In the genomic region with DNA sequence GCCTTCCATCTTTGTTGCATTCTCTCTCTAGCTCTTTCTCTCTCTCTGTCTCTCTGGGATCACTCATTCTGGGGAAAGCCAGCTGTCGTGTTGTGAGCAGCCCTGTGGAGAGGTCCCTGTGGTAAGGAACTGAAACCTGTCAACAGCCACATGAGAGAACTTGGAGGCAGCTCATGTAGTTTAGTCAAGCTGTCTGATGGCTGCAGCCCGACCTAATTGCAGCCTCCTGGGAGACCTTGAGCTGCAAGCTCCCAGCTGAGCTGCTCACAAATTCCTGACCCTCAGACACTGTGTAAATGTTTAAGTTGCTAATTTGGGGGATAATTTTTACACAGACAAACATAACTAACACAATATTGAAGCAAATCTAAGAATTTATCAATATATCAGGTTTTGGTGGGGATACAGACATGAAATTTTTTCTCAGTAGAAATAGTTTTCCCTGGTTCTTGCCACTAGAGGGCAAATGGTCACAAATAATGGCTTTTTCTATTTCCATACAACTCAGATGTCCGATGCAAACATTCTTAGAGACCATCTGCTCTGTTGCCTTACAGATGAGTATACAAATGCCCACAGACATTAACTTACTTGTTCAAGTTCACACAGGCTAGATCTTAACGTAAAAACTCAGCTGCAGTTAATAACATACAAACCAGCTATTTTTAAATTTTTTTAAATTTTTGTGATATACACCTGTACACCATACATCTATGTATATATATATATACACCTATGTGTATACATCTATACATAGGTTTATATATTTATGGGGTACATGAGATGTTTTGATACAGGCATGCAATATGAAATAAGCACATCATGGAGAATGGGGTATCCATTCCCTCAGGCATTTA, we compare ENCODE assay signal across 8 cellular contexts. TPM values are rescaled to one million over a fixed set of nuclear protein-coding genes. Genes with fewer than 3 reads are reported as not detected.
DNase-seq lines count a peak whose midpoint lies in the region; ATAC-seq and TF ChIP-seq lines count a peak whose summit lies in the region.

No MANE protein-coding gene starts in this region.

- no peaks in the 10 kb centered on the region for H3K27me3 ChIP-seq in DND-41 (ENCODE audit: insufficient read depth, low read length, poor library complexity)

- H3K27me3 Mint-ChIP-seq in activated B cell treated with CpG ODN at 0.5 μM for 24 hours = peaks cover 31% of the 10 kb centered on the region

- peaks cover 7% of the 10 kb centered on the region for H3K4me1 ChIP-seq in DND-41 (ENCODE audit: insufficient read depth, low read length)

- H2AFZ ChIP-seq in DND-41 (ENCODE audit: low read depth, low read length) = 0 out of 2 replicates have a peak overlapping the region, but pooled peaks have one; percentile 10

- no peak overlapping the region for H3K27ac Mint-ChIP-seq in activated B cell treated with CpG ODN at 0.5 μM for 24 hours

- no peaks in the 10 kb centered on the region for H3K79me2 ChIP-seq in DND-41 (ENCODE audit: insufficient read depth, low read length)

- peak; percentile 48 for DNase-seq in DND-41
- DNase-seq in NCI-H2196 (lab: John Stamatoyannopoulos, UW; ENCODE audit: unreplicated experiment) = peak; percentile 60
- DNase-seq in activated B cell treated with CpG ODN at 0.5 μM for 24 hours = no peak
- DNase-seq in glomerular endothelial cell (ENCODE audit: extremely low read depth, low read depth, low spot score) = peak; percentile 39
- DNase-seq in retinal pigment epithelial cell (ENCODE audit: low read depth) = no peak
- no peak for DNase-seq in mucosa of gallbladder (ENCODE audit: low spot score)

- no peaks in the 10 kb centered on the region for H3K9me3 Mint-ChIP-seq in activated B cell treated with CpG ODN at 0.5 μM for 24 hours

- no peak overlapping the region for H3K27ac ChIP-seq in DND-41 (ENCODE audit: low read length)

- intact Hi-C loops in activated B cell treated with CpG ODN at 0.5 μM for 24 hours (cut with micrococcal nuclease) = loop anchor here (1.0 to 10.0 kb wide), 6 partner anchors 388 to 1059 kb away; a partner anchor contains a TSS

- TF ChIP-seq CTCF in DND-41 (IDR thresholded peaks at IDR 0.05; ENCODE audit: borderline replicate concordance, extremely low read depth, low read length, poor library complexity, severe bottlenecking) (peak; percentile 71), activated B cell treated with CpG ODN at 0.5 μM for 24 hours (IDR thresholded peaks at IDR 0.05) (no peak), retinal pigment epithelial cell (conservative IDR thresholded peaks at IDR 0.05; ENCODE audit: low read depth, low read length) (peak; percentile 63)

- CTCF ChIA-PET in activated B cell treated with CpG ODN at 0.5 μM for 24 hours (lab: Charles Lee) = interaction anchor here (0.6 to 6.1 kb wide), 21 partner anchors 13 to 1061 kb away, joined by 3 to 121 read pairs (median 4); a partner anchor contains a TSS

- H3K36me3 ChIP-seq in DND-41 (ENCODE audit: insufficient read depth, low read length) = no peaks in the 10 kb centered on the region

- H3K9me3 ChIP-seq in DND-41 (ENCODE audit: insufficient read depth, low read length, severe bottlenecking) = no peaks in the 10 kb centered on the region

- H3K4me2 ChIP-seq in DND-41 (ENCODE audit: insufficient read depth, low read length) = no peak overlapping the region

- H3K4me3 Mint-ChIP-seq in activated B cell treated with CpG ODN at 0.5 μM for 24 hours = no peak overlapping the region

- POLR2A ChIA-PET in activated B cell treated with CpG ODN at 0.5 μM for 24 hours (lab: Charles Lee) = interaction anchor here (1.0 to 1.7 kb wide), 3 partner anchors 16 to 510 kb away, joined by 5 to 9 read pairs (median 5); a partner anchor contains a TSS

- no peak overlapping the region for H3K4me3 ChIP-seq in DND-41 (ENCODE audit: low read depth in 1 of 2, low read length in 2 of 2)
- H3K4me3 ChIP-seq in retinal pigment epithelial cell (ENCODE audit: low read length) = no peak overlapping the region

- peaks cover 6% of the 10 kb centered on the region for H3K4me1 Mint-ChIP-seq in activated B cell treated with CpG ODN at 0.5 μM for 24 hours

- H3K9ac ChIP-seq in DND-41 (ENCODE audit: low read depth, low read length) = no peak overlapping the region

- ATAC-seq in DND-41 (ENCODE audit: insufficient read depth, low read depth) = peak; percentile 88
- ATAC-seq in GM19395 (IDR thresholded peaks at IDR 0.05; ENCODE audit: unreplicated experiment) = peak; percentile 99
- ATAC-seq in HG03175 (IDR thresholded peaks at IDR 0.05; ENCODE audit: unreplicated experiment) = peak; percentile 95
- peak; percentile 74 for ATAC-seq in activated B cell treated with CpG ODN at 0.5 μM for 24 hours (ENCODE audit: low read depth)

- H3K36me3 Mint-ChIP-seq in activated B cell treated with CpG ODN at 0.5 μM for 24 hours (ENCODE audit: low read depth) = no peaks in the 10 kb centered on the region

- H4K20me1 ChIP-seq in DND-41 (ENCODE audit: insufficient read depth, low read length) = no peaks in the 10 kb centered on the region

RNA-seq across cellular contexts. Expression of a gene that starts 15.5 kb away (rescaled TPM):
- 75.0 and 85.1 TPM in 2 replicates for total RNA-seq in activated B cell treated with CpG ODN at 0.5 μM for 24 hours
- 27.0 and 31.0 TPM in 2 replicates for total RNA-seq in glomerular endothelial cell
- total RNA-seq in mucosa of gallbladder = 34.4 TPM

RNA-seq across cellular contexts. Expression of a gene that starts 46.3 kb away (rescaled TPM):
- 44.7 and 45.4 TPM in 2 replicates for total RNA-seq in activated B cell treated with CpG ODN at 0.5 μM for 24 hours
- total RNA-seq in glomerular endothelial cell = 20.0 and 27.2 TPM in 2 replicates
- total RNA-seq in mucosa of gallbladder = 44.4 TPM

Comparison
In these comparisons a context has a peak if more than half of its experiments do, and no peak if none do; other contexts are left out.
1. DNase-seq: peak in DND-41 (single experiment), NCI-H2196 (single experiment) and glomerular endothelial cell (single experiment); none in activated B cell treated with CpG ODN at 0.5 μM for 24 hours (single experiment), retinal pigment epithelial cell (single experiment) and mucosa of gallbladder (single experiment).
2. Peak in every context shown above with its lines, with median percentiles within 50 percentile points of each other: ATAC-seq.